Comparison of ENCODE assay signal across 1 cellular context in genomic region chr17:57862410-57862989, GRCh38.
TF ChIP-seq lines count a peak whose summit lies in the region.

No MANE protein-coding gene starts in this region.

TF ChIP-seq in HepG2, 621 proteins besides CTCF, POLR2A, EP300 and RAD21 (continued from another document and continues in another):
- peak; percentile 27; the same call in 1 of the 2 replicates for TF ChIP-seq ZNF224 (CRISPR knock-in tag; IDR thresholded peaks at IDR 0.05)
- no peak for TF ChIP-seq ZSCAN21 (CRISPR knock-in tag; IDR thresholded peaks at IDR 0.05; ENCODE audit: borderline replicate concordance)
- TF ChIP-seq PHF21A (CRISPR knock-in tag; IDR thresholded peaks at IDR 0.05), result no peak; the same call in 1 of the 2 replicates
- TF ChIP-seq TBX2 (CRISPR knock-in tag; IDR thresholded peaks at IDR 0.05; ENCODE audit: borderline replicate concordance), result peak; percentile 44; the same call in 1 of the 2 replicates
- TF ChIP-seq NR2F6 (IDR thresholded peaks at IDR 0.05), result peak; percentile 2; the same call in 1 of the 2 replicates
- TF ChIP-seq NR2F6 (CRISPR knock-in tag; IDR thresholded peaks at IDR 0.05), result no peak
- TF ChIP-seq SNAPC2 (CRISPR knock-in tag; IDR thresholded peaks at IDR 0.05), result no peak
- no peak; the same call in 1 of the 2 replicates for TF ChIP-seq KDM1A (CRISPR knock-in tag; IDR thresholded peaks at IDR 0.05)
- no peak for TF ChIP-seq ZNF616 (CRISPR knock-in tag; IDR thresholded peaks at IDR 0.05; ENCODE audit: low read depth)
- TF ChIP-seq ATF2 (CRISPR knock-in tag; IDR thresholded peaks at IDR 0.05), result no peak; the same call in 1 of the 2 replicates
- TF ChIP-seq MTERF4 (CRISPR knock-in tag; IDR thresholded peaks at IDR 0.05), result no peak; the same call in none of the 2 replicates
- TF ChIP-seq ZNF615 (CRISPR knock-in tag; IDR thresholded peaks at IDR 0.05; ENCODE audit: borderline replicate concordance), result no peak
- peak; percentile 97 for TF ChIP-seq SNAI1 (CRISPR knock-in tag; IDR thresholded peaks at IDR 0.05; ENCODE audit: borderline replicate concordance)
- peak; percentile 56; the same call in 1 of the 2 replicates for TF ChIP-seq ZNF687 (CRISPR knock-in tag; IDR thresholded peaks at IDR 0.05)
- peak; percentile 66; the same call in 1 of the 2 replicates for TF ChIP-seq ELF4 (CRISPR knock-in tag; IDR thresholded peaks at IDR 0.05; ENCODE audit: borderline replicate concordance)
- 0 out of 2 replicates have a peak, but pooled peaks have one; percentile 87 for TF ChIP-seq ZNF333 (CRISPR knock-in tag; IDR thresholded peaks at IDR 0.05; ENCODE audit: borderline replicate concordance)
- TF ChIP-seq SIN3B (IDR thresholded peaks at IDR 0.05; ENCODE audit: low read length), result no peak
- no peak for TF ChIP-seq HNRNPH1 (optimal IDR thresholded peaks at IDR 0.05; ENCODE audit: low read depth, low read length)
- no peak for TF ChIP-seq RBFOX2 (IDR thresholded peaks at IDR 0.05; ENCODE audit: low read depth, low read length)
- 0 out of 2 replicates have a peak, but pooled peaks have one; percentile 3 for TF ChIP-seq ZNF234 (CRISPR knock-in tag; conservative IDR thresholded peaks at IDR 0.05)
- no peak for TF ChIP-seq TBX3 (IDR thresholded peaks at IDR 0.05; ENCODE audit: borderline replicate concordance)
- 0 out of 2 replicates have a peak, but pooled peaks have one; percentile 30 for TF ChIP-seq ZBTB34 (CRISPR knock-in tag; IDR thresholded peaks at IDR 0.05)
- TF ChIP-seq ZNF607 (CRISPR knock-in tag; IDR thresholded peaks at IDR 0.05; ENCODE audit: borderline replicate concordance), result no peak
- TF ChIP-seq ATF5 (CRISPR knock-in tag; IDR thresholded peaks at IDR 0.05; ENCODE audit: low read depth), result no peak
- no peak for TF ChIP-seq ZNF180 (CRISPR knock-in tag; IDR thresholded peaks at IDR 0.05; ENCODE audit: borderline replicate concordance, low read depth)
- TF ChIP-seq PAF1 (CRISPR knock-in tag; IDR thresholded peaks at IDR 0.05), result no peak
- peak; percentile 82; the same call in 1 of the 2 replicates for TF ChIP-seq ESRRA (CRISPR knock-in tag; IDR thresholded peaks at IDR 0.05; ENCODE audit: low read depth)
- TF ChIP-seq MAZ (IDR thresholded peaks at IDR 0.05; ENCODE audit: borderline replicate concordance, low read depth, low read length), result no peak
- no peak; the same call in 1 of the 2 replicates for TF ChIP-seq MAZ (CRISPR knock-in tag; IDR thresholded peaks at IDR 0.05; ENCODE audit: low read depth)
- TF ChIP-seq ZNF639 (CRISPR knock-in tag; conservative IDR thresholded peaks at IDR 0.05), result no peak
- no peak for TF ChIP-seq CREM (IDR thresholded peaks at IDR 0.05)
- no peak for TF ChIP-seq CREM (CRISPR knock-in tag; IDR thresholded peaks at IDR 0.05)
- TF ChIP-seq NR2C2 (CRISPR knock-in tag; IDR thresholded peaks at IDR 0.05; ENCODE audit: borderline replicate concordance), result no peak
- TF ChIP-seq CREB3 (CRISPR knock-in tag; IDR thresholded peaks at IDR 0.05), result no peak
- TF ChIP-seq SMAD1 (CRISPR knock-in tag; IDR thresholded peaks at IDR 0.05; ENCODE audit: borderline replicate concordance, low read depth), result peak; percentile 1; the same call in 1 of the 2 replicates
- 0 out of 2 replicates have a peak, but pooled peaks have one; percentile 10 for TF ChIP-seq ZIK1 (CRISPR knock-in tag; IDR thresholded peaks at IDR 0.05; ENCODE audit: borderline replicate concordance, low read depth)
- peak; percentile 87 for TF ChIP-seq SRSF1 (optimal IDR thresholded peaks at IDR 0.05; ENCODE audit: low read depth, low read length)
- TF ChIP-seq KMT2A (CRISPR knock-in tag; IDR thresholded peaks at IDR 0.05), result no peak
- no peak; the same call in 1 of the 2 replicates for TF ChIP-seq REPIN1 (CRISPR knock-in tag; IDR thresholded peaks at IDR 0.05; ENCODE audit: borderline replicate concordance, low read depth)
- TF ChIP-seq TP53 (CRISPR knock-in tag; conservative IDR thresholded peaks at IDR 0.05), result no peak
- no peak for TF ChIP-seq ELK4 (CRISPR knock-in tag; IDR thresholded peaks at IDR 0.05; ENCODE audit: borderline replicate concordance)
- TF ChIP-seq ZNF138 (CRISPR knock-in tag; IDR thresholded peaks at IDR 0.05; ENCODE audit: low read depth), result no peak
- TF ChIP-seq ZNF570 (CRISPR knock-in tag; IDR thresholded peaks at IDR 0.05; ENCODE audit: borderline replicate concordance), result no peak
- no peak for TF ChIP-seq ARNT (IDR thresholded peaks at IDR 0.05)
- no peak for TF ChIP-seq PCBP2 (optimal IDR thresholded peaks at IDR 0.05; ENCODE audit: low read depth, low read length, poor library complexity, severe bottlenecking)
- 0 out of 2 replicates have a peak, but pooled peaks have one; percentile 7 for TF ChIP-seq HMG20A (CRISPR knock-in tag; IDR thresholded peaks at IDR 0.05; ENCODE audit: borderline replicate concordance)
- TF ChIP-seq HIC2 (CRISPR knock-in tag; IDR thresholded peaks at IDR 0.05; ENCODE audit: low read depth), result no peak
- TF ChIP-seq TAF15 (IDR thresholded peaks at IDR 0.05; ENCODE audit: low read depth, low read length, poor library complexity, severe bottlenecking), result no peak
- no peak for TF ChIP-seq ZNF780A (CRISPR knock-in tag; IDR thresholded peaks at IDR 0.05)
- TF ChIP-seq E2F2 (CRISPR knock-in tag; IDR thresholded peaks at IDR 0.05; ENCODE audit: borderline replicate concordance), result no peak
- TF ChIP-seq ZNF446 (CRISPR knock-in tag; IDR thresholded peaks at IDR 0.05), result no peak
- TF ChIP-seq EHMT2 (IDR thresholded peaks at IDR 0.05; ENCODE audit: borderline replicate concordance, low read depth, low read length), result no peak
- TF ChIP-seq STAT5B (CRISPR knock-in tag; IDR thresholded peaks at IDR 0.05), result no peak
- TF ChIP-seq GABPA (IDR thresholded peaks at IDR 0.05; ENCODE audit: low read depth, low read length), result no peak
- no peak for TF ChIP-seq GABPA (CRISPR knock-in tag; IDR thresholded peaks at IDR 0.05; ENCODE audit: low read depth)
